ENCODE assay signal across 19 cellular contexts in the genomic region with DNA sequence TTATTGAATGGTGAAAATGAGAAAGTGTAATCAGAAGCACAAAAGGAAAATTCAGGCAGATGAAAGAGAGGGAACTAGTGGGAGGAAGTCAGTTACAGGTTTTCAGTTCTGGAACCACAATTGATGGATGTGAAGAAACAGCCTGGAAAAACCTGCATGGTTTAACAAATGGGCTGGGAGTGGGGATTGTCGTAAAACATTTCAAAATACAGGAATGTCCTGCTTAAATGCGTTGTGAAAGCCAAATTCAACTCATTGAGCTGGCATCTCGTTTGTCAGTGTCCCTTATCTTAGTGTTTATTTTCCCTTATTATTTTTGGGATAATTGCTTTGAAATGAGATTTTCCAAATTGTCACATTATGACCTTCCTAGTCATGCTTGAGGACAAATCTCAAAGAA.
DNase-seq lines count a peak whose midpoint lies in the region; ATAC-seq, FAIRE-seq and TF ChIP-seq lines count a peak whose summit lies in the region.
"Had no signal": no experiment of that assay in that cellular context is flagged by ENCODE, and none has a peak within 500 bp of the region (broad histone marks: within the 10 kb centered on the region; RNA-seq: fewer than 3 reads in every experiment).

No MANE protein-coding gene starts in this region.

- H3K4me3 ChIP-seq in Karpas-422 (ENCODE audit: low read length) = no peak overlapping the region
- no peak overlapping the region for H3K4me3 ChIP-seq in astrocyte (ENCODE audit: insufficient read depth, low read depth, low read length)
- H3K4me3 ChIP-seq: PC-9 had no signal

- no peak for FAIRE-seq in astrocyte (lab: Jason Lieb, UNC)
- FAIRE-seq: G401.6 had no signal

- H3K4me1 Mint-ChIP-seq in astrocyte (ENCODE audit: low read depth, unreplicated experiment) (no peaks in the 10 kb centered on the region), nephron progenitor cell (peaks cover 13% of the 10 kb centered on the region)

- peaks cover 21% of the 10 kb centered on the region for H3K4me1 ChIP-seq in Karpas-422 (ENCODE audit: low read length)
- H3K4me1 ChIP-seq in astrocyte (ENCODE audit: insufficient read depth, low read length) = no peaks in the 10 kb centered on the region

- DNase-seq in Karpas-422 (no peak), astrocyte (ENCODE audit: low read depth) (peak; percentile 25), nephron progenitor cell (no peak), hypothalamus (lab: John Stamatoyannopoulos, UW) (no peak), NCI-H446 treated with DMSO at 0.1 percent for 48 hours (lab: John Stamatoyannopoulos, UW) (no peak), A172 (ENCODE audit: low spot score) (no peak)
- DNase-seq: AML-193, H9, NCI-H1092, NCI-H1436 treated with DMSO at 0.1 percent for 48 hours, NCI-H2029 treated with DMSO at 0.1 percent for 48 hours, NCI-H748 treated with DMSO at 0.1 percent for 48 hours, PC-9, SIG-M5 had no signal

- H3K9me2 ChIP-seq in Karpas-422 (replicated peaks; ENCODE audit: insufficient read depth, low read length) = no peaks in the 10 kb centered on the region

- no peaks in the 10 kb centered on the region for H3K79me2 ChIP-seq in Karpas-422 (ENCODE audit: low read length)
- H3K79me2 ChIP-seq in astrocyte (ENCODE audit: insufficient read depth, low read length) = no peaks in the 10 kb centered on the region

- no peaks in the 10 kb centered on the region for H3K27me3 ChIP-seq in Karpas-422 (ENCODE audit: low read length)
- no peaks in the 10 kb centered on the region for H3K27me3 ChIP-seq in astrocyte (ENCODE audit: insufficient read depth, low read length)

- H3K9me3 Mint-ChIP-seq in astrocyte (ENCODE audit: unreplicated experiment) = peaks cover 6% of the 10 kb centered on the region
- peaks cover 21% of the 10 kb centered on the region for H3K9me3 Mint-ChIP-seq in nephron progenitor cell

- no peak overlapping the region for H3K27ac ChIP-seq in Karpas-422 (ENCODE audit: low read length)
- no peak overlapping the region for H3K27ac ChIP-seq in astrocyte (ENCODE audit: low read depth, low read length)
- H3K27ac ChIP-seq: HL-60, PC-9, RWPE1 had no signal

- H3K9me3 ChIP-seq in Karpas-422 (ENCODE audit: low read length) = peaks cover 6% of the 10 kb centered on the region
- H3K9me3 ChIP-seq in astrocyte (ENCODE audit: insufficient read depth, low read depth, low read length) = no peaks in the 10 kb centered on the region

- peaks cover 2% of the 10 kb centered on the region; the same call in 1 of the 2 replicates for H3K36me3 ChIP-seq in Karpas-422 (ENCODE audit: insufficient read depth, low read length)
- no peaks in the 10 kb centered on the region for H3K36me3 ChIP-seq in astrocyte (ENCODE audit: insufficient read depth, low read length)

- no peak overlapping the region for H3K4me3 Mint-ChIP-seq in astrocyte (ENCODE audit: unreplicated experiment)
- no peak overlapping the region for H3K4me3 Mint-ChIP-seq in nephron progenitor cell
- H3K4me3 Mint-ChIP-seq: H9 had no signal

- TF ChIP-seq CTCF in astrocyte (IDR thresholded peaks at IDR 0.05; ENCODE audit: insufficient read depth, low read depth, low read length) (no peak), nephron progenitor cell (IDR thresholded peaks at IDR 0.05) (no peak)

- H4K20me1 ChIP-seq in Karpas-422 (ENCODE audit: insufficient read depth, low read depth, low read length) (no peaks in the 10 kb centered on the region), astrocyte (ENCODE audit: insufficient read depth, low read length) (no peaks in the 10 kb centered on the region)

- H2AFZ ChIP-seq in Karpas-422 (ENCODE audit: low read length) (peak overlapping the region; percentile 49), astrocyte (ENCODE audit: low read depth, low read length) (no peak overlapping the region)
- H2AFZ ChIP-seq: PC-9 had no signal

- H3K9ac ChIP-seq in Karpas-422 (ENCODE audit: low read length) (no peak overlapping the region), astrocyte (ENCODE audit: low read length) (no peak overlapping the region)

- H3K27me3 Mint-ChIP-seq in astrocyte (ENCODE audit: low read depth, unreplicated experiment) (peaks cover 3% of the 10 kb centered on the region), nephron progenitor cell (ENCODE audit: low read depth, poor library complexity) (peaks cover 4% of the 10 kb centered on the region)

- no peak for ATAC-seq in HG03280 (IDR thresholded peaks at IDR 0.05; ENCODE audit: unreplicated experiment)
- ATAC-seq: SK-N-SH treated with all-trans-retinoic acid at 6 μM for 48 hours had no signal

- H3K36me3 Mint-ChIP-seq in astrocyte (ENCODE audit: low read depth, unreplicated experiment) (no peaks in the 10 kb centered on the region), nephron progenitor cell (ENCODE audit: low read depth) (peaks cover 6% of the 10 kb centered on the region)

- H3K4me2 ChIP-seq in Karpas-422 (ENCODE audit: low read depth, low read length, poor library complexity, severe bottlenecking) (peak overlapping the region; percentile 2), astrocyte (ENCODE audit: low read length) (no peak overlapping the region)
- H3K4me2 ChIP-seq: PC-9 had no signal

- no peak overlapping the region for H3K27ac Mint-ChIP-seq in astrocyte (ENCODE audit: unreplicated experiment)
- H3K27ac Mint-ChIP-seq in nephron progenitor cell = peak overlapping the region; percentile 42
- H3K27ac Mint-ChIP-seq: H9 had no signal
